Comparison of ENCODE assay signal across 15 cellular contexts in the genomic region with DNA sequence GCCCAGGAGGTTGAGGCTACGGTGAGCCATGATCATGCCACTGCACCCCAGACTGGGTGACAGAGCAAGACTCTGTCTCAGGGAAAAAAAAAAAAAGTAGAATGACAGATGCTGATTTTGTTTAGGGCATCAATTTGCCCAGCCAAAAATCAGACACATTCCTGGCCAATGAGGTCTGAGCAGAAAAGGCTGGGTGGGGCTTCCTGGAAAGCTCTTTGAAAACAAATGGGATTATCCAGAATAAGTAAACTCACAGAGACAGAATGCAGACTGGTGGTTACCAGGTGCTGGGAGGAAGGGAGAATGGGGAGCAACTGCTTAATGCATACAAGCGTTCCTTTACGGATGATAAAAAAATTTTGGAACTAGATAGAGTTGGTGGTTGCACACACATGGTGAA.
"Had no signal": no experiment of that assay in that cellular context is flagged by ENCODE, and none has a peak within 500 bp of the region (broad histone marks: within the 10 kb centered on the region; RNA-seq: fewer than 3 reads in every experiment).

No MANE protein-coding gene starts in this region.

- H3K27ac ChIP-seq: adrenal gland, coronary artery, pancreas, sigmoid colon, thoracic aorta, upper lobe of right lung had no signal

- H3K36me3 ChIP-seq: adrenal gland, pancreas, sigmoid colon, thoracic aorta, upper lobe of right lung had no signal

- DNase-seq: activated CD4-positive, alpha-beta T cell treated with anti-CD3 and anti-CD28 coated beads for 1 hour; activated CD4-positive, alpha-beta T cell treated with anti-CD3 and anti-CD28 coated beads, Interleukin-2, amount 50 U/mL, for 4 hours; adrenal gland; caudate nucleus; effector CD8-positive, alpha-beta T cell; foreskin melanocyte; kidney glomerular epithelial cell; pancreas; sigmoid colon; stimulated activated CD4-positive, alpha-beta T cell treated with anti-CD3 and anti-CD28 coated beads, Interleukin-1b, Interleukin-23, amount 100 ng/mL, for 48 hours; T-helper 1 cell; T1000; upper lobe of right lung had no signal

- ATAC-seq: pancreas, upper lobe of right lung had no signal

- H3K27me3 ChIP-seq: adrenal gland, pancreas, sigmoid colon, upper lobe of right lung had no signal

- H3K4me3 ChIP-seq: adrenal gland, coronary artery, pancreas, sigmoid colon, thoracic aorta, upper lobe of right lung had no signal

- H3K4me1 ChIP-seq: adrenal gland had no signal

- H3K9me3 ChIP-seq: pancreas, upper lobe of right lung had no signal
